Comparison of ENCODE assay signal across 20 cellular contexts in genomic region chr16:87735270-87736002, GRCh38.
"Had no signal": no experiment of that assay in that cellular context is flagged by ENCODE, and none has a peak within 500 bp of the region (broad histone marks: within the 10 kb centered on the region; RNA-seq: fewer than 3 reads in every experiment).

No MANE protein-coding gene starts in this region.

- DNase-seq: activated CD4-positive, alpha-beta T cell treated with anti-CD3 and anti-CD28 coated beads, Interleukin-2, amount 50 U/mL, for 48 hours; activated effector memory CD4-positive, alpha-beta T cell treated with anti-CD3 and anti-CD28 coated beads, Interleukin-2, amount 50 U/mL, for 16 hours; activated T-cell treated with anti-CD3 and anti-CD28 coated beads, Interleukin-2, amount 50 U/mL, for 1 hour; adrenal gland; colonic mucosa; esophagus squamous epithelium; kidney; left lung; small intestine; stimulated activated naive CD8-positive, alpha-beta T cell treated with anti-CD3 and anti-CD28 coated beads, Interleukin-15, amount 100 ng/mL, for 72 hours; T-cell; T1000 had no signal

- H3K4me3 Mint-ChIP-seq: activated naive CD4-positive, alpha-beta T cell treated with anti-CD3 and anti-CD28 coated beads, Interleukin-2, amount 50 U/mL, for 24 hours; memory B cell; nephron; stimulated activated naive CD8-positive, alpha-beta T cell treated with anti-CD3 and anti-CD28 coated beads, Interleukin-15, amount 100 ng/mL, for 72 hours; T-cell; type B pancreatic cell had no signal

- ATAC-seq: left lung; stimulated activated naive CD8-positive, alpha-beta T cell treated with anti-CD3 and anti-CD28 coated beads, Interleukin-15, amount 100 ng/mL, for 72 hours; T-cell had no signal

- H3K27ac ChIP-seq: adrenal gland, colonic mucosa, esophagus squamous epithelium, hepatocyte, left lung, right atrium auricular region, VCaP had no signal

- H3K9me3 Mint-ChIP-seq: activated naive CD4-positive, alpha-beta T cell treated with anti-CD3 and anti-CD28 coated beads, Interleukin-2, amount 50 U/mL, for 24 hours; memory B cell; nephron; stimulated activated naive CD8-positive, alpha-beta T cell treated with anti-CD3 and anti-CD28 coated beads, Interleukin-15, amount 100 ng/mL, for 72 hours; T-cell; type B pancreatic cell had no signal

- H3K36me3 ChIP-seq: colonic mucosa had no signal

- H3K4me1 ChIP-seq: adrenal gland, colonic mucosa, left lung had no signal

- H3K27ac Mint-ChIP-seq: activated naive CD4-positive, alpha-beta T cell treated with anti-CD3 and anti-CD28 coated beads, Interleukin-2, amount 50 U/mL, for 24 hours; memory B cell; nephron; progenitor cell of endocrine pancreas; stimulated activated naive CD8-positive, alpha-beta T cell treated with anti-CD3 and anti-CD28 coated beads, Interleukin-15, amount 100 ng/mL, for 72 hours had no signal

- H3K4me1 Mint-ChIP-seq: memory B cell had no signal

- H3K4me2 ChIP-seq: hepatocyte had no signal

- H3K9me3 ChIP-seq: adrenal gland, colonic mucosa, esophagus squamous epithelium, left lung, right atrium auricular region had no signal

- H2AFZ ChIP-seq: hepatocyte had no signal

- H3K27me3 Mint-ChIP-seq: activated naive CD4-positive, alpha-beta T cell treated with anti-CD3 and anti-CD28 coated beads, Interleukin-2, amount 50 U/mL, for 24 hours; memory B cell; progenitor cell of endocrine pancreas; stimulated activated naive CD8-positive, alpha-beta T cell treated with anti-CD3 and anti-CD28 coated beads, Interleukin-15, amount 100 ng/mL, for 72 hours; T-cell; type B pancreatic cell had no signal

- H3K79me2 ChIP-seq: hepatocyte had no signal

- H3K4me3 ChIP-seq: adrenal gland, colonic mucosa, esophagus squamous epithelium, hepatocyte, left lung, right atrium auricular region had no signal
